ENCODE assay signal across 8 cellular contexts in the genomic region with DNA sequence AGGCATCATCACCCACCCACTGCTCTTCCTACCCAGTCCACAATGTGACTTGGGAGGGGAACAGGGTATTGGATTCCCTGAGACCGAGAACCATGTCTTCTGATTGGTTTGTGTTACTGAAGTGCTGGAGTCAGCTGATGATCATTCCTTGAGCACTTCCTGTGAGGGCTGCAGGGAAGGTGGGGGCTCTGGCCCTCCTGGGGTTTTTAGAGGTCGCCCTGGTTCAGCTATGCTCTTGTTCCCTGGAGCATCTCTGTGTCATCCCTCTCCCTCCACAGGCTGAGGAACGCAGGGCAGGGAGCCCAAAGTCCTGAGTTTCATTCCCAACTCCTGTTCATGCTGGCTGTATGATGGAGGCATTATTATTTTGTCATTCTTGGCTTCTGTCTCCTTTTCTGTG. TPM values are rescaled to one million over a fixed set of nuclear protein-coding genes. Genes with fewer than 3 reads are reported as not detected.
DNase-seq lines count a peak whose midpoint lies in the region; ATAC-seq and TF ChIP-seq lines count a peak whose summit lies in the region.

No MANE protein-coding gene starts in this region.

- peaks cover 27% of the 10 kb centered on the region for H3K4me1 ChIP-seq in testis

- no peak for TF ChIP-seq POLR2A in testis (IDR thresholded peaks at IDR 0.05)

- H3K36me3 Mint-ChIP-seq in activated CD8-positive, alpha-beta T cell treated with anti-CD3 and anti-CD28 coated beads, Interleukin-2, amount 10 ng/mL, durations not matched to agents 7 days and 5 days (ENCODE audit: low read depth) = peaks cover 27% of the 10 kb centered on the region
- H3K36me3 Mint-ChIP-seq in activated CD8-positive, alpha-beta T cell treated with anti-CD3 and anti-CD28 coated beads for 36 hours (ENCODE audit: low read depth) = peaks cover 20% of the 10 kb centered on the region
- H3K36me3 Mint-ChIP-seq in central memory CD8-positive, alpha-beta T cell (ENCODE audit: insufficient read depth) = peaks cover 10% of the 10 kb centered on the region

- H3K4me3 ChIP-seq in testis = no peak overlapping the region

- H3K36me3 ChIP-seq in testis (ENCODE audit: low read depth, missing control alignments) = no peaks in the 10 kb centered on the region

- POLR2A ChIA-PET in activated CD8-positive, alpha-beta T cell treated with anti-CD3 and anti-CD28 coated beads, Interleukin-2, amount 10 ng/mL, durations not matched to agents 7 days and 5 days (lab: Charles Lee) = no interaction called here
- POLR2A ChIA-PET in activated CD8-positive, alpha-beta T cell treated with anti-CD3 and anti-CD28 coated beads for 36 hours (lab: Charles Lee) = interaction anchor here (1.0 to 1.2 kb wide), 4 partner anchors 12 to 160 kb away, joined by 3 to 4 read pairs (median 4); a partner anchor contains a TSS

- H3K27me3 ChIP-seq in testis = no peaks in the 10 kb centered on the region

- no peak for DNase-seq in activated CD8-positive, alpha-beta T cell treated with anti-CD3 and anti-CD28 coated beads, Interleukin-2, amount 10 ng/mL, durations not matched to agents 7 days and 5 days
- no peak for DNase-seq in activated CD8-positive, alpha-beta T cell treated with anti-CD3 and anti-CD28 coated beads for 36 hours
- no peak for DNase-seq in central memory CD8-positive, alpha-beta T cell (ENCODE audit: low spot score in 2 of 2)
- peak; percentile 59 for DNase-seq in left lobe of liver (ENCODE audit: low spot score)
- DNase-seq in testis = no peak
- no peak for DNase-seq in amniotic stem cell (lab: John Stamatoyannopoulos, UW)
- DNase-seq in NAMALWA (ENCODE audit: low spot score) = no peak

- 38 to 39% methylated on average over 3 of the region's 3 CpGs for WGBS in testis, 2 donors

- no peaks in the 10 kb centered on the region for H3K27me3 Mint-ChIP-seq in activated CD8-positive, alpha-beta T cell treated with anti-CD3 and anti-CD28 coated beads, Interleukin-2, amount 10 ng/mL, durations not matched to agents 7 days and 5 days (ENCODE audit: low read depth)
- H3K27me3 Mint-ChIP-seq in activated CD8-positive, alpha-beta T cell treated with anti-CD3 and anti-CD28 coated beads for 36 hours = no peaks in the 10 kb centered on the region
- no peaks in the 10 kb centered on the region for H3K27me3 Mint-ChIP-seq in central memory CD8-positive, alpha-beta T cell

- H3K27ac ChIP-seq in testis = peak overlapping the region; percentile 39 to 45

- intact Hi-C loops in activated CD8-positive, alpha-beta T cell treated with anti-CD3 and anti-CD28 coated beads for 36 hours (cut with micrococcal nuclease) = no loop called here
- intact Hi-C loops in testis (cut with DNase I; ENCODE audit: low total_unique reads) = no loop called here

- no peak overlapping the region for H3K4me3 Mint-ChIP-seq in activated CD8-positive, alpha-beta T cell treated with anti-CD3 and anti-CD28 coated beads, Interleukin-2, amount 10 ng/mL, durations not matched to agents 7 days and 5 days
- H3K4me3 Mint-ChIP-seq in activated CD8-positive, alpha-beta T cell treated with anti-CD3 and anti-CD28 coated beads for 36 hours = no peak overlapping the region
- H3K4me3 Mint-ChIP-seq in central memory CD8-positive, alpha-beta T cell = no peak overlapping the region

- TF ChIP-seq CTCF in activated CD8-positive, alpha-beta T cell treated with anti-CD3 and anti-CD28 coated beads for 36 hours (IDR thresholded peaks at IDR 0.05) = no peak
- no peak for TF ChIP-seq CTCF in testis (IDR thresholded peaks at IDR 0.05)

- ATAC-seq in activated CD8-positive, alpha-beta T cell treated with anti-CD3 and anti-CD28 coated beads, Interleukin-2, amount 10 ng/mL, durations not matched to agents 7 days and 5 days = no peak
- no peak for ATAC-seq in activated CD8-positive, alpha-beta T cell treated with anti-CD3 and anti-CD28 coated beads for 36 hours
- ATAC-seq in central memory CD8-positive, alpha-beta T cell (replicated peaks; ENCODE audit: extremely low read depth, poor library complexity, severe bottlenecking) = no peak
- ATAC-seq in left lobe of liver = peak; percentile 53
- ATAC-seq in GM18517 (IDR thresholded peaks at IDR 0.05; ENCODE audit: unreplicated experiment) = no peak

- no peaks in the 10 kb centered on the region for H3K9me3 Mint-ChIP-seq in activated CD8-positive, alpha-beta T cell treated with anti-CD3 and anti-CD28 coated beads, Interleukin-2, amount 10 ng/mL, durations not matched to agents 7 days and 5 days (ENCODE audit: insufficient read depth)
- no peaks in the 10 kb centered on the region for H3K9me3 Mint-ChIP-seq in activated CD8-positive, alpha-beta T cell treated with anti-CD3 and anti-CD28 coated beads for 36 hours
- H3K9me3 Mint-ChIP-seq in central memory CD8-positive, alpha-beta T cell = no peaks in the 10 kb centered on the region

- CTCF ChIA-PET in activated CD8-positive, alpha-beta T cell treated with anti-CD3 and anti-CD28 coated beads, Interleukin-2, amount 10 ng/mL, durations not matched to agents 7 days and 5 days (lab: Charles Lee) = no interaction called here
- CTCF ChIA-PET in activated CD8-positive, alpha-beta T cell treated with anti-CD3 and anti-CD28 coated beads for 36 hours (lab: Charles Lee) = no interaction called here

- H3K27ac Mint-ChIP-seq in activated CD8-positive, alpha-beta T cell treated with anti-CD3 and anti-CD28 coated beads, Interleukin-2, amount 10 ng/mL, durations not matched to agents 7 days and 5 days = peak overlapping the region; percentile 55
- no peak overlapping the region for H3K27ac Mint-ChIP-seq in activated CD8-positive, alpha-beta T cell treated with anti-CD3 and anti-CD28 coated beads for 36 hours
- peak overlapping the region; percentile 57 for H3K27ac Mint-ChIP-seq in central memory CD8-positive, alpha-beta T cell (ENCODE audit: low read depth)

- H3K9me3 ChIP-seq in testis = no peaks in the 10 kb centered on the region

- peaks cover 36% of the 10 kb centered on the region for H3K4me1 Mint-ChIP-seq in activated CD8-positive, alpha-beta T cell treated with anti-CD3 and anti-CD28 coated beads, Interleukin-2, amount 10 ng/mL, durations not matched to agents 7 days and 5 days (ENCODE audit: low read depth)
- H3K4me1 Mint-ChIP-seq in activated CD8-positive, alpha-beta T cell treated with anti-CD3 and anti-CD28 coated beads for 36 hours (ENCODE audit: low read depth) = peaks cover 56% of the 10 kb centered on the region
- peaks cover 52% of the 10 kb centered on the region for H3K4me1 Mint-ChIP-seq in central memory CD8-positive, alpha-beta T cell

RNA-seq across cellular contexts. Expression of a gene that starts 6.7 kb away (rescaled TPM):
- total RNA-seq in activated CD8-positive, alpha-beta T cell treated with anti-CD3 and anti-CD28 coated beads, Interleukin-2, amount 10 ng/mL, durations not matched to agents 7 days and 5 days = 10 to 100 TPM; 48.4 to 50.8 TPM
- 10 to 100 TPM; 46.1 to 47.9 TPM for total RNA-seq in activated CD8-positive, alpha-beta T cell treated with anti-CD3 and anti-CD28 coated beads for 36 hours
- total RNA-seq in left lobe of liver = 53.8 TPM
- 10 to 100 TPM; 56.4 to 63.0 TPM for total RNA-seq in testis
- polyA plus RNA-seq in testis (ENCODE audit: insufficient read depth, low read depth, low replicate concordance) = 38.9 TPM

RNA-seq across cellular contexts. Expression of a gene that starts 22.1 kb away (rescaled TPM):
- 100 to 1,000 TPM; 123 to 125 TPM for total RNA-seq in activated CD8-positive, alpha-beta T cell treated with anti-CD3 and anti-CD28 coated beads, Interleukin-2, amount 10 ng/mL, durations not matched to agents 7 days and 5 days
- 100 to 1,000 TPM; 150 to 151 TPM for total RNA-seq in activated CD8-positive, alpha-beta T cell treated with anti-CD3 and anti-CD28 coated beads for 36 hours
- total RNA-seq in left lobe of liver = 34.7 TPM
- 100 to 1,000 TPM; 212 to 319 TPM for total RNA-seq in testis
- 277 TPM for polyA plus RNA-seq in testis (ENCODE audit: insufficient read depth, low read depth, low replicate concordance)
